ENCODE assay signal across 9 cellular contexts in genomic region chr2:226652388-226652787, GRCh38.
DNase-seq lines count a peak whose midpoint lies in the region; ATAC-seq and TF ChIP-seq lines count a peak whose summit lies in the region.
"Had no signal": no experiment of that assay in that cellular context is flagged by ENCODE, and none has a peak within 500 bp of the region (broad histone marks: within the 10 kb centered on the region; RNA-seq: fewer than 3 reads in every experiment).

No MANE protein-coding gene starts in this region.

- 0 out of 2 replicates have a peak, but pooled peaks cover 4% of the 10 kb centered on the region for H3F3A ChIP-seq in GM23338 (replicated peaks; ENCODE audit: low read depth)

- CTCF ChIA-PET in BJ (lab: Yijun Ruan, JAX): interaction anchor here (0.6 to 1.4 kb wide), 5 partner anchors 17 to 175 kb away, joined by 3 to 4 read pairs (median 3); no protein-coding TSS in a partner anchor

- no peaks in the 10 kb centered on the region for H3K27me3 ChIP-seq in BJ (ENCODE audit: control insufficient read depth, insufficient read depth, low read length)
- no peaks in the 10 kb centered on the region for H3K27me3 ChIP-seq in GM23338 (ENCODE audit: insufficient read depth)

- H3K4me3 Mint-ChIP-seq in GM23338: no peak overlapping the region
- H3K4me3 Mint-ChIP-seq: natural killer cell treated with Interleukin-12 subunit alpha and Interleukin-12 subunit beta and Interleukin-15 and Interleukin-18, amount 100 ng/mL, for 72 hours had no signal

- no peak overlapping the region for H3K4me2 ChIP-seq in GM23338

- H3K79me2 ChIP-seq in GM23338 (replicated peaks; ENCODE audit: insufficient read depth): no peaks in the 10 kb centered on the region

- peaks cover 11% of the 10 kb centered on the region for H3K27me3 Mint-ChIP-seq in GM23338 (ENCODE audit: insufficient read depth, low read depth, poor library complexity)

- peak; percentile 76 for DNase-seq in BJ (ENCODE audit: low read depth)
- peak; percentile 74 to 93 for DNase-seq in NOMO-1 (lab: John Stamatoyannopoulos, UW; ENCODE audit: unreplicated experiment in 2 of 2)
- peak; percentile 97 for DNase-seq in fibroblast of mammary gland (ENCODE audit: low read depth)
- no peak for DNase-seq in stimulated activated naive CD4-positive, alpha-beta T cell treated with Interleukin-2 at 50 U/mL for 16 hours (lab: John Stamatoyannopoulos, UW)
- DNase-seq in GM23338 (ENCODE audit: low spot score): no peak
- DNase-seq in NCI-H2029 (lab: John Stamatoyannopoulos, UW): no peak
- no peak for DNase-seq in stimulated activated CD4-positive, alpha-beta T cell treated with anti-CD3 and anti-CD28 coated beads, Interleukin-1b, Interleukin-23, amount 100 ng/mL, for 48 hours

- H3K4me1 Mint-ChIP-seq in GM23338: peaks cover 23% of the 10 kb centered on the region

- ATAC-seq in GM21737 (IDR thresholded peaks at IDR 0.05; ENCODE audit: unreplicated experiment) (peak; percentile 51), GM23338 (no peak)

- POLR2A ChIA-PET in BJ (lab: Charles Lee): interaction anchor here (0.5 kb wide), 1 partner anchor 465 kb away, joined by 3 read pairs; no protein-coding TSS in a partner anchor

- H3K36me3 Mint-ChIP-seq in GM23338 (ENCODE audit: low read depth): peaks cover 27% of the 10 kb centered on the region
- H3K36me3 Mint-ChIP-seq: natural killer cell treated with Interleukin-12 subunit alpha and Interleukin-12 subunit beta and Interleukin-15 and Interleukin-18, amount 100 ng/mL, for 72 hours had no signal

- no peak overlapping the region for H3K27ac Mint-ChIP-seq in GM23338

- peaks cover 25% of the 10 kb centered on the region for H3K9me3 Mint-ChIP-seq in GM23338
- H3K9me3 Mint-ChIP-seq: natural killer cell treated with Interleukin-12 subunit alpha and Interleukin-12 subunit beta and Interleukin-15 and Interleukin-18, amount 100 ng/mL, for 72 hours had no signal

- no peaks in the 10 kb centered on the region; the same call in 1 of the 2 replicates for H3K4me1 ChIP-seq in GM23338 (ENCODE audit: insufficient read depth)

- H3K27ac ChIP-seq in GM23338 (ENCODE audit: low read depth): no peak overlapping the region

- no peaks in the 10 kb centered on the region for H4K20me1 ChIP-seq in GM23338 (replicated peaks; ENCODE audit: insufficient read depth)

- H2AFZ ChIP-seq in GM23338: no peak overlapping the region

- no peak for TF ChIP-seq CTCF in BJ (IDR thresholded peaks at IDR 0.05; ENCODE audit: insufficient read depth, low read depth, low read length)
- TF ChIP-seq CTCF in fibroblast of mammary gland (conservative IDR thresholded peaks at IDR 0.05; ENCODE audit: control insufficient read depth, insufficient read depth, low read depth, low read length): no peak
- TF ChIP-seq CTCF in GM23338 (conservative IDR thresholded peaks at IDR 0.05; ENCODE audit: low read depth in 2 of 2): no peak

- peaks cover 34% of the 10 kb centered on the region for H3K9me2 ChIP-seq in GM23338 (ENCODE audit: insufficient read depth)

- H3K4me3 ChIP-seq in BJ (ENCODE audit: low read depth, low read length): no peak overlapping the region
- no peak overlapping the region for H3K4me3 ChIP-seq in fibroblast of mammary gland (ENCODE audit: control insufficient read depth, low read depth, low read length)
- H3K4me3 ChIP-seq in GM23338: no peak overlapping the region

- H3K36me3 ChIP-seq in BJ (ENCODE audit: control insufficient read depth, insufficient read depth, low read length) (no peaks in the 10 kb centered on the region), GM23338 (ENCODE audit: insufficient read depth) (no peaks in the 10 kb centered on the region)

TF ChIP-seq in GM23338, 12 proteins besides CTCF, POLR2A, EP300 and RAD21 (continues in another document):
- TF ChIP-seq NANOG (IDR thresholded peaks at IDR 0.05; ENCODE audit: borderline replicate concordance): no peak
- TF ChIP-seq JUNB (IDR thresholded peaks at IDR 0.05; ENCODE audit: unreplicated experiment): no peak
- no peak for TF ChIP-seq ZNF331 (CRISPR knock-in tag; IDR thresholded peaks at IDR 0.05; ENCODE audit: low read depth)
- no peak for TF ChIP-seq EZH2phosphoT487 (IDR thresholded peaks at IDR 0.05; ENCODE audit: unreplicated experiment)
- no peak for TF ChIP-seq ZNF462 (CRISPR knock-in tag; IDR thresholded peaks at IDR 0.05)
- TF ChIP-seq ETS1 (IDR thresholded peaks at IDR 0.05): no peak
- TF ChIP-seq ZNF114 (CRISPR knock-in tag; IDR thresholded peaks at IDR 0.05): no peak
- TF ChIP-seq EZH2 (IDR thresholded peaks at IDR 0.05; ENCODE audit: low read depth, unreplicated experiment): no peak

Comparison
In these comparisons a context has a peak if more than half of its experiments do, and no peak if none do; other contexts are left out.
1. DNase-seq: peak in BJ (single experiment), NOMO-1 (2 of 2) and fibroblast of mammary gland (single experiment); none in stimulated activated naive CD4-positive, alpha-beta T cell treated with Interleukin-2 at 50 U/mL for 16 hours (single experiment), GM23338 (single experiment), NCI-H2029 (single experiment) and stimulated activated CD4-positive, alpha-beta T cell treated with anti-CD3 and anti-CD28 coated beads, Interleukin-1b, Interleukin-23, amount 100 ng/mL, for 48 hours (single experiment).